ENCODE assay signal across 23 cellular contexts in the genomic region with DNA sequence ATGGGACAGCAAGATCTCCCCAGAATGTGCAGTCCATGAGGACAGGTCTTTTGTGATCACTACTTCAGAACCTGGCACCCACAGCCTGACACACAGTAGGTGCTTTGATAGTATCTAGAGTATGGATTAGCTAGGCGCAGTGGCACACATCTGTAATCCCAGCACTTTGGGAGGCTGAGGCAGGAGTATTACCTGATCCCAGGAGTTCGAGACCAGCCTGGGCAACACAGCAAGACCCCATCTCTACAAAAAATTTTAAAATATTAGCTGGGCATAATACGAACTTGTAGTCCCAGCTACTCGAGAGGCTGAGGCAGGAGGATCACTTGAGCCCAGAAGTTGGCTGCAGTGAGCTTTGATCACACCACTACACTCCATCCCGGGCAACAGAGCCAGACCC.
"Had no signal": no experiment of that assay in that cellular context is flagged by ENCODE, and none has a peak within 500 bp of the region (broad histone marks: within the 10 kb centered on the region; RNA-seq: fewer than 3 reads in every experiment).

No MANE protein-coding gene starts in this region.

- H3K4me1 ChIP-seq: left ventricle myocardium inferior, prostate gland, spleen, uterus had no signal

- DNase-seq: hippocampal formation; islet precursor cell; left ventricle myocardium inferior; mesendoderm; midbrain; mucosa of descending colon; naive thymus-derived CD4-positive, alpha-beta T cell; ovary; retina; right cardiac atrium; small intestine; spleen; stimulated activated CD4-positive, alpha-beta T cell treated with anti-CD3 and anti-CD28 coated beads, Interleukin-4, amount 100 ng/mL, for 24 hours; stimulated activated naive CD4-positive, alpha-beta T cell; uterus had no signal

- H3K36me3 ChIP-seq: ovary, uterus had no signal

- H3K9me3 Mint-ChIP-seq: naive thymus-derived CD4-positive, alpha-beta T cell; natural killer cell treated with Interleukin-12 subunit alpha and Interleukin-12 subunit beta and Interleukin-15 and Interleukin-18, amount 100 ng/mL, for 72 hours; stimulated activated effector memory CD8-positive, alpha-beta T cell treated with anti-CD3 and anti-CD28 coated beads, Interleukin-12 subunit alpha, Interleukin-12 subunit beta, amount 100 ng/mL, for 72 hours; stimulated activated naive CD8-positive, alpha-beta T cell treated with anti-CD3 and anti-CD28 coated beads, Interleukin-15, Interleukin-2, amounts not matched to agents 100 ng/mL and 50 ng/mL, for 24 hours; type B pancreatic cell had no signal

- H3K4me3 Mint-ChIP-seq: naive thymus-derived CD4-positive, alpha-beta T cell; natural killer cell treated with Interleukin-12 subunit alpha and Interleukin-12 subunit beta and Interleukin-15 and Interleukin-18, amount 100 ng/mL, for 72 hours; stimulated activated effector memory CD8-positive, alpha-beta T cell treated with anti-CD3 and anti-CD28 coated beads, Interleukin-12 subunit alpha, Interleukin-12 subunit beta, amount 100 ng/mL, for 72 hours; stimulated activated naive CD8-positive, alpha-beta T cell treated with anti-CD3 and anti-CD28 coated beads, Interleukin-15, Interleukin-2, amounts not matched to agents 100 ng/mL and 50 ng/mL, for 24 hours; type B pancreatic cell had no signal

- H3K27ac Mint-ChIP-seq: natural killer cell treated with Interleukin-12 subunit alpha and Interleukin-12 subunit beta and Interleukin-15 and Interleukin-18, amount 100 ng/mL, for 72 hours; stimulated activated effector memory CD8-positive, alpha-beta T cell treated with anti-CD3 and anti-CD28 coated beads, Interleukin-12 subunit alpha, Interleukin-12 subunit beta, amount 100 ng/mL, for 72 hours; stimulated activated naive CD8-positive, alpha-beta T cell treated with anti-CD3 and anti-CD28 coated beads, Interleukin-15, Interleukin-2, amounts not matched to agents 100 ng/mL and 50 ng/mL, for 24 hours; type B pancreatic cell had no signal

- H3K9me3 ChIP-seq: left ventricle myocardium inferior, mucosa of descending colon, ovary, prostate gland, spleen, tibial nerve, uterus had no signal

- ATAC-seq: mucosa of descending colon; naive thymus-derived CD4-positive, alpha-beta T cell; right cardiac atrium; sciatic nerve; stimulated activated effector memory CD8-positive, alpha-beta T cell treated with anti-CD3 and anti-CD28 coated beads, Interleukin-12 subunit alpha, Interleukin-12 subunit beta, amount 100 ng/mL, for 72 hours had no signal

- H3K27me3 Mint-ChIP-seq: naive thymus-derived CD4-positive, alpha-beta T cell; natural killer cell treated with Interleukin-12 subunit alpha and Interleukin-12 subunit beta and Interleukin-15 and Interleukin-18, amount 100 ng/mL, for 72 hours; stimulated activated naive CD8-positive, alpha-beta T cell treated with anti-CD3 and anti-CD28 coated beads, Interleukin-15, Interleukin-2, amounts not matched to agents 100 ng/mL and 50 ng/mL, for 24 hours; type B pancreatic cell had no signal

- H3K4me3 ChIP-seq: left ventricle myocardium inferior, lung, mucosa of descending colon, ovary, prostate gland, spleen, tibial nerve, uterus had no signal

- H3K4me1 Mint-ChIP-seq: stimulated activated effector memory CD8-positive, alpha-beta T cell treated with anti-CD3 and anti-CD28 coated beads, Interleukin-12 subunit alpha, Interleukin-12 subunit beta, amount 100 ng/mL, for 72 hours had no signal

- H3K27ac ChIP-seq: left ventricle myocardium inferior, ovary, prostate gland, spleen, tibial nerve, uterus had no signal
